9 cellular contexts compared by ENCODE assay signal in the genomic region with DNA sequence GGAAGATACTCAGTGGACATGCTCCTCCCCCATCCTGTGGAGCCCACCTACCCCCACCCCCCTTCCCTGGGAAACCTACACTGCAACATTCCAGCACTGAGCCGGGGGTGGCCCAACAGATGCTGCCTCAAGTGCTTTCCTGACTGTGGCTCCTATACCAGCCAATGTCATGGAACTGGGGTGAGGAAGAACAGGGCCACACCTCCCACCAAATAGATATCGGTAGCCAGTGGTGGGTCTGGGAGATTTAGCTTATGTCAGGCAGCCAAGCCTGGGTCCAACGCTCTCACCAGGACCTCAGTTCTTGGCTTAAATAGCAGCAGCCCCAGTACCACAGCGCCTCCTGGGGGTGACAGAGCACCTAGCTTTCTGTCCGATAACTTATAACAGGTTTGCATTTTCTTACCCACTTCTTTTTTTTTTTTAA.
DNase-seq lines count a peak whose midpoint lies in the region; ATAC-seq and TF ChIP-seq lines count a peak whose summit lies in the region.
"Had no signal": no experiment of that assay in that cellular context is flagged by ENCODE, and none has a peak within 500 bp of the region (broad histone marks: within the 10 kb centered on the region; RNA-seq: fewer than 3 reads in every experiment).

No MANE protein-coding gene starts in this region.

- no peak overlapping the region for H3K27ac Mint-ChIP-seq in activated naive CD8-positive, alpha-beta T cell treated with anti-CD3 and anti-CD28 coated beads, Interleukin-2, amount 50 U/mL, for 24 hours

- peaks cover 43% of the 10 kb centered on the region for H3K36me3 Mint-ChIP-seq in activated naive CD8-positive, alpha-beta T cell treated with anti-CD3 and anti-CD28 coated beads, Interleukin-2, amount 50 U/mL, for 24 hours (ENCODE audit: low read depth)

- no peak for ATAC-seq in RWPE2 (ENCODE audit: low read depth)
- no peak for ATAC-seq in activated naive CD8-positive, alpha-beta T cell treated with anti-CD3 and anti-CD28 coated beads, Interleukin-2, amount 50 U/mL, for 24 hours
- no peak for ATAC-seq in HG02571 (IDR thresholded peaks at IDR 0.05; ENCODE audit: unreplicated experiment)

- H3K4me3 ChIP-seq in RWPE2 (ENCODE audit: severe bottlenecking) (no peak overlapping the region), skeletal muscle cell (ENCODE audit: low read depth, low read length) (no peak overlapping the region)
- H3K4me3 ChIP-seq: BLaER1 had no signal

- H3K4me3 Mint-ChIP-seq in activated naive CD8-positive, alpha-beta T cell treated with anti-CD3 and anti-CD28 coated beads, Interleukin-2, amount 50 U/mL, for 24 hours, result no peak overlapping the region

- no peaks in the 10 kb centered on the region for H3K4me1 Mint-ChIP-seq in activated naive CD8-positive, alpha-beta T cell treated with anti-CD3 and anti-CD28 coated beads, Interleukin-2, amount 50 U/mL, for 24 hours

- DNase-seq in NCI-H146 (lab: John Stamatoyannopoulos, UW) (peak; percentile 11), NCI-H146 treated with DMSO at 0.1 percent for 48 hours (lab: John Stamatoyannopoulos, UW; ENCODE audit: unreplicated experiment) (no peak), RWPE2 (ENCODE audit: low spot score) (no peak), hepatic stellate cell (ENCODE audit: low spot score) (peak; percentile 72), skeletal muscle cell (ENCODE audit: low read depth) (peak; percentile 24), NCI-H1694 treated with DMSO at 0.1 percent for 48 hours (lab: John Stamatoyannopoulos, UW) (no peak)
- peak; percentile 50 for DNase-seq in activated naive CD8-positive, alpha-beta T cell treated with anti-CD3 and anti-CD28 coated beads, Interleukin-2, amount 50 U/mL, for 24 hours

- H3K27me3 Mint-ChIP-seq in activated naive CD8-positive, alpha-beta T cell treated with anti-CD3 and anti-CD28 coated beads, Interleukin-2, amount 50 U/mL, for 24 hours, result no peaks in the 10 kb centered on the region

- peaks cover 6% of the 10 kb centered on the region for H3K4me1 ChIP-seq in RWPE2 (ENCODE audit: insufficient read depth, poor library complexity, severe bottlenecking)
- H3K4me1 ChIP-seq: BLaER1 had no signal

- H3K36me3 ChIP-seq in RWPE2 (ENCODE audit: low read depth), result peaks cover 46% of the 10 kb centered on the region

- H3K27ac ChIP-seq in RWPE2 (ENCODE audit: poor library complexity, severe bottlenecking), result no peak overlapping the region
- H3K27ac ChIP-seq: BLaER1 had no signal

- no peaks in the 10 kb centered on the region for H3K9me3 Mint-ChIP-seq in activated naive CD8-positive, alpha-beta T cell treated with anti-CD3 and anti-CD28 coated beads, Interleukin-2, amount 50 U/mL, for 24 hours

- no peaks in the 10 kb centered on the region for H3K9me3 ChIP-seq in RWPE2 (ENCODE audit: severe bottlenecking)
- H3K9me3 ChIP-seq: BLaER1 had no signal

- TF ChIP-seq CTCF in RWPE2 (IDR thresholded peaks at IDR 0.05; ENCODE audit: poor library complexity, severe bottlenecking), result peak; percentile 48

- H3K27me3 ChIP-seq in RWPE2 (ENCODE audit: insufficient read depth, poor library complexity, severe bottlenecking), result no peaks in the 10 kb centered on the region
- H3K27me3 ChIP-seq: BLaER1 had no signal

Comparison
In these comparisons a context has a peak if more than half of its experiments do, and no peak if none do; other contexts are left out.
1. DNase-seq: peak in NCI-H146 (single experiment), activated naive CD8-positive, alpha-beta T cell treated with anti-CD3 and anti-CD28 coated beads, Interleukin-2, amount 50 U/mL, for 24 hours (single experiment), hepatic stellate cell (single experiment) and skeletal muscle cell (single experiment); none in NCI-H146 treated with DMSO at 0.1 percent for 48 hours (single experiment), RWPE2 (single experiment) and NCI-H1694 treated with DMSO at 0.1 percent for 48 hours (single experiment).